Comparison of ENCODE assay signal across 33 cellular contexts in genomic region chr12:75698052-75698451, GRCh38.
"Had no signal": no experiment of that assay in that cellular context is flagged by ENCODE, and none has a peak within 500 bp of the region (broad histone marks: within the 10 kb centered on the region; RNA-seq: fewer than 3 reads in every experiment).

No MANE protein-coding gene starts in this region.

- H2AFZ ChIP-seq: hepatocyte had no signal

- H3K4me3 ChIP-seq: adrenal gland, body of pancreas, cardiac muscle cell, coronary artery, dorsolateral prefrontal cortex, gastroesophageal sphincter, hepatocyte, left ventricle myocardium inferior, lung, right atrium auricular region, smooth muscle cell had no signal

- H3K27ac ChIP-seq: adrenal gland, body of pancreas, coronary artery, dorsolateral prefrontal cortex, gastroesophageal sphincter, hepatocyte, left ventricle myocardium inferior, right atrium auricular region, WERI-Rb-1 had no signal

- H3K36me3 Mint-ChIP-seq: activated naive CD8-positive, alpha-beta T cell treated with anti-CD3 and anti-CD28 coated beads for 36 hours; naive B cell; stimulated activated memory B cell treated with anti-CD40 and anti-IgM and Interleukin-4, amounts not matched to agents 10 μg/mL and 1 μg/mL and 100 μg/mL, for 72 hours had no signal

- DNase-seq: activated CD4-positive, alpha-beta T cell treated with anti-CD3 and anti-CD28 coated beads for 48 hours; activated CD4-positive, alpha-beta T cell treated with anti-CD3 and anti-CD28 coated beads, Interleukin-2, amount 50 U/mL, for 48 hours; activated CD8-positive, alpha-beta memory T cell treated with anti-CD3 and anti-CD28 coated beads for 24 hours; activated effector memory CD4-positive, alpha-beta T cell treated with anti-CD3 and anti-CD28 coated beads, Interleukin-2, amount 50 U/mL, for 16 hours; activated naive CD4-positive, alpha-beta T cell treated with anti-CD3 and anti-CD28 coated beads for 36 hours; activated naive CD8-positive, alpha-beta T cell treated with anti-CD3 and anti-CD28 coated beads for 36 hours; adrenal gland; aorta; body of pancreas; cerebellar nuclear complex; dorsolateral prefrontal cortex; effector memory CD4-positive, alpha-beta T cell; left ventricle myocardium inferior; naive B cell; nucleus accumbens; stimulated activated CD4-positive, alpha-beta T cell treated with anti-CD3 and anti-CD28 coated beads, Interleukin-1b, Interleukin-23, amount 100 ng/mL, for 48 hours; stimulated activated CD4-positive, alpha-beta T cell treated with anti-CD3 and anti-CD28 coated beads, Interleukin-4, amount 100 ng/mL, for 4 hours; stimulated activated CD8-positive, alpha-beta memory T cell treated with anti-CD3 and anti-CD28 coated beads, Interleukin-4, amount 100 ng/mL, for 48 hours; stimulated activated naive CD8-positive, alpha-beta T cell treated with anti-CD3 and anti-CD28 coated beads, Interleukin-15, amount 100 ng/mL, for 72 hours; substantia nigra; T1000; WERI-Rb-1 had no signal

- H3K4me1 ChIP-seq: adrenal gland, gastroesophageal sphincter, right atrium auricular region had no signal

- H3K27me3 ChIP-seq: adrenal gland, body of pancreas, cardiac muscle cell, dorsolateral prefrontal cortex, gastroesophageal sphincter, hepatocyte, right atrium auricular region had no signal

- H3K27me3 Mint-ChIP-seq: stimulated activated memory B cell treated with anti-CD40 and anti-IgM and Interleukin-4, amounts not matched to agents 10 μg/mL and 1 μg/mL and 100 μg/mL, for 72 hours had no signal

- ATAC-seq: activated CD4-positive, CD25-positive, alpha-beta regulatory T cell treated with anti-CD3 and anti-CD28 coated beads, Interleukin-2, amount 50 U/mL, for 24 hours; body of pancreas; gastroesophageal sphincter; stimulated activated memory B cell treated with anti-CD40 and anti-IgM and Interleukin-4, amounts not matched to agents 10 μg/mL and 1 μg/mL and 100 μg/mL, for 72 hours; stimulated activated naive CD8-positive, alpha-beta T cell treated with anti-CD3 and anti-CD28 coated beads, Interleukin-15, amount 100 ng/mL, for 72 hours had no signal

- H3K36me3 ChIP-seq: adrenal gland, cardiac muscle cell, gastroesophageal sphincter, left ventricle myocardium inferior, right atrium auricular region, WERI-Rb-1 had no signal

- H3K4me3 Mint-ChIP-seq: activated naive CD4-positive, alpha-beta T cell treated with anti-CD3 and anti-CD28 coated beads for 36 hours; activated naive CD8-positive, alpha-beta T cell treated with anti-CD3 and anti-CD28 coated beads for 36 hours; activated T-helper 1 cell treated with anti-CD3 and anti-CD28 coated beads, Interleukin-12 subunit alpha, Interleukin-12 subunit beta, Interleukin-2, Interleukin-4 antibody, amounts not matched to agents 30 ng/mL and 10 ng/mL and 1 ng/mL, durations not matched to agents 14 hours and 24 hours and 36 hours; naive B cell; stimulated activated memory B cell treated with anti-CD40 and anti-IgM and Interleukin-4, amounts not matched to agents 10 μg/mL and 1 μg/mL and 100 μg/mL, for 72 hours; stimulated activated naive CD8-positive, alpha-beta T cell treated with anti-CD3 and anti-CD28 coated beads, Interleukin-15, amount 100 ng/mL, for 72 hours; T-helper 1 cell treated with Interleukin-12 subunit alpha and Interleukin-12 subunit beta and Interleukin-4 antibody, amounts not matched to agents 30 μg/mL and 1 μg/mL, for 36 hours had no signal

- H3K27ac Mint-ChIP-seq: activated naive CD4-positive, alpha-beta T cell treated with anti-CD3 and anti-CD28 coated beads for 36 hours; activated naive CD8-positive, alpha-beta T cell treated with anti-CD3 and anti-CD28 coated beads for 36 hours; activated T-helper 1 cell treated with anti-CD3 and anti-CD28 coated beads, Interleukin-12 subunit alpha, Interleukin-12 subunit beta, Interleukin-2, Interleukin-4 antibody, amounts not matched to agents 30 ng/mL and 10 ng/mL and 1 ng/mL, durations not matched to agents 14 hours and 24 hours and 36 hours; naive B cell; stimulated activated memory B cell treated with anti-CD40 and anti-IgM and Interleukin-4, amounts not matched to agents 10 μg/mL and 1 μg/mL and 100 μg/mL, for 72 hours; stimulated activated naive CD8-positive, alpha-beta T cell treated with anti-CD3 and anti-CD28 coated beads, Interleukin-15, amount 100 ng/mL, for 72 hours; T-helper 1 cell treated with Interleukin-12 subunit alpha and Interleukin-12 subunit beta and Interleukin-4 antibody, amounts not matched to agents 30 μg/mL and 1 μg/mL, for 36 hours had no signal

- H3K4me1 Mint-ChIP-seq: naive B cell had no signal

- H3K9me3 Mint-ChIP-seq: activated naive CD4-positive, alpha-beta T cell treated with anti-CD3 and anti-CD28 coated beads for 36 hours; activated naive CD8-positive, alpha-beta T cell treated with anti-CD3 and anti-CD28 coated beads for 36 hours; activated T-helper 1 cell treated with anti-CD3 and anti-CD28 coated beads, Interleukin-12 subunit alpha, Interleukin-12 subunit beta, Interleukin-2, Interleukin-4 antibody, amounts not matched to agents 30 ng/mL and 10 ng/mL and 1 ng/mL, durations not matched to agents 14 hours and 24 hours and 36 hours; naive B cell; stimulated activated memory B cell treated with anti-CD40 and anti-IgM and Interleukin-4, amounts not matched to agents 10 μg/mL and 1 μg/mL and 100 μg/mL, for 72 hours; stimulated activated naive CD8-positive, alpha-beta T cell treated with anti-CD3 and anti-CD28 coated beads, Interleukin-15, amount 100 ng/mL, for 72 hours; T-helper 1 cell treated with Interleukin-12 subunit alpha and Interleukin-12 subunit beta and Interleukin-4 antibody, amounts not matched to agents 30 μg/mL and 1 μg/mL, for 36 hours had no signal

- H3K4me2 ChIP-seq: hepatocyte, smooth muscle cell had no signal

- H3K79me2 ChIP-seq: hepatocyte had no signal

- H3K9me3 ChIP-seq: adrenal gland, body of pancreas, gastroesophageal sphincter, left ventricle myocardium inferior, right atrium auricular region had no signal
